18 cellular contexts compared by ENCODE assay signal in the genomic region with DNA sequence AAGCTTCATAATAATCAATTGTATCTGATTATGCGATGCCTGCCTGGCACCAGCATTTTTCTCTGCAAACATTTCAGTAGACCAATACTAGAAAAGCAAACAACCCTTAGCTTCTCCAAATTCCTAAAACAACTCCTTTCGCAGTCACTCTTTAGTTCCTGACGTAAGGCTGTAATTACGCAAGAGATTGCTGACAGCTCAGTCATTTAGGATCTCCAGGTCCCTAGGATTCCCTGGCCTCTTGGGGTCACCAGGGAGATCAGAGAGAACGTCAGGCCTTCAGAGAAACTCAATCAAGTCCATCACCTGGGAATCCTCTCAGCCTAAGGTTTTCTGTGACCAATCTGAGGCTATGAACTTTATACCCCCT.
DNase-seq lines count a peak whose midpoint lies in the region; ATAC-seq, FAIRE-seq and TF ChIP-seq lines count a peak whose summit lies in the region.
"Had no signal": no experiment of that assay in that cellular context is flagged by ENCODE, and none has a peak within 500 bp of the region (broad histone marks: within the 10 kb centered on the region; RNA-seq: fewer than 3 reads in every experiment).

No MANE protein-coding gene starts in this region.

- H3K4me3 ChIP-seq in K562 (no peak overlapping the region), MM.1S (ENCODE audit: low read length) (no peak overlapping the region)
- H3K4me3 ChIP-seq: esophagus squamous epithelium, Peyer's patch had no signal

- no peaks in the 10 kb centered on the region for H3F3A ChIP-seq in MM.1S (ENCODE audit: insufficient read depth, low read length)

- BruUV-seq in Calu3 (replicated peaks; lab: Mats Ljungman, UMichigan) = no TSS peak
- BruUV-seq in K562 (replicated peaks; lab: Mats Ljungman, UMichigan) = no TSS peak

- H3K79me2 ChIP-seq in K562 (ENCODE audit: control insufficient read depth, insufficient read depth, low read length) (no peaks in the 10 kb centered on the region), MM.1S (ENCODE audit: low read length) (no peaks in the 10 kb centered on the region)

- H3K27me3 ChIP-seq in K562 (ENCODE audit: control insufficient read depth in 2 of 2, insufficient read depth in 2 of 2, low read length in 2 of 2) = no peaks in the 10 kb centered on the region
- no peaks in the 10 kb centered on the region for H3K27me3 ChIP-seq in MM.1S (replicated peaks; ENCODE audit: insufficient read depth, low read length)
- H3K27me3 ChIP-seq: esophagus squamous epithelium, Peyer's patch had no signal

- FAIRE-seq in K562 (lab: Jason Lieb, UNC) = no peak

- no peaks in the 10 kb centered on the region for H3K27me3 Mint-ChIP-seq in Calu3 (ENCODE audit: unreplicated experiment)
- H3K27me3 Mint-ChIP-seq: B cell; dendritic cell treated with granulocyte-macrophage colony-stimulating factor and Interleukin-4, amounts not matched to agents 40 ng/mL and 50 ng/mL, for 4 days; naive thymus-derived CD8-positive, alpha-beta T cell had no signal

- TF ChIP-seq CTCF in Calu3 (IDR thresholded peaks at IDR 0.05; ENCODE audit: unreplicated experiment) (no peak), K562 (IDR thresholded peaks at IDR 0.05 in 2 of 3, conservative IDR thresholded peaks at IDR 0.05 in 1 of 3; ENCODE audit: insufficient read depth in 2 of 3, low read depth in 1 of 3, low read length in 3 of 3) (no peak), MM.1S (IDR thresholded peaks at IDR 0.05; ENCODE audit: low read length) (no peak)

- TF ChIP-seq EP300 in Ishikawa (IDR thresholded peaks at IDR 0.05; ENCODE audit: borderline replicate concordance) (no peak), K562 (IDR thresholded peaks at IDR 0.05; ENCODE audit: low read length) (no peak)

- H3K36me3 ChIP-seq in K562 (ENCODE audit: control insufficient read depth, insufficient read depth, low read length) = no peaks in the 10 kb centered on the region
- no peaks in the 10 kb centered on the region for H3K36me3 ChIP-seq in MM.1S (replicated peaks; ENCODE audit: insufficient read depth, low read length)
- H3K36me3 ChIP-seq: esophagus squamous epithelium, Peyer's patch had no signal

- WGBS in K562 (ENCODE audit: insufficient coverage, low coverage, missing lambda C conversion rate) = 0% methylated on average over 5 of the region's 5 CpGs

- no peak overlapping the region for H3K27ac Mint-ChIP-seq in Calu3 (ENCODE audit: unreplicated experiment)
- H3K27ac Mint-ChIP-seq: B cell; dendritic cell treated with granulocyte-macrophage colony-stimulating factor and Interleukin-4, amounts not matched to agents 40 ng/mL and 50 ng/mL, for 4 days; naive thymus-derived CD8-positive, alpha-beta T cell had no signal

- no peaks in the 10 kb centered on the region for H3K9me2 ChIP-seq in MM.1S (replicated peaks; ENCODE audit: insufficient read depth, low read length)

- in situ Hi-C loops in K562 (cut with MboI) = no loop called here

- TF ChIP-seq POLR2A in K562 (conservative IDR thresholded peaks at IDR 0.05) = no peak

- H3K4me2 ChIP-seq in K562 (ENCODE audit: insufficient read depth, low read length) (no peak overlapping the region), MM.1S (ENCODE audit: low read depth, low read length) (no peak overlapping the region)

- H3K9me1 ChIP-seq in K562 (ENCODE audit: control insufficient read depth, insufficient read depth, low read length) = no peaks in the 10 kb centered on the region

- no peaks in the 10 kb centered on the region for H3K9me3 Mint-ChIP-seq in Calu3 (ENCODE audit: low read depth, unreplicated experiment)
- H3K9me3 Mint-ChIP-seq: dendritic cell treated with granulocyte-macrophage colony-stimulating factor and Interleukin-4, amounts not matched to agents 40 ng/mL and 50 ng/mL, for 4 days had no signal

- CTCF ChIA-PET in Calu3 (lab: Charles Lee) (no interaction called here), K562 (lab: Yijun Ruan, JAX; ENCODE audit: low intra/inter-chr PET ratio) (no interaction called here)

- ATAC-seq in K562 (no peak), GM19463 (IDR thresholded peaks at IDR 0.05; ENCODE audit: unreplicated experiment) (no peak), HG03025 (IDR thresholded peaks at IDR 0.05; ENCODE audit: low FRiP score, unreplicated experiment) (no peak)
- ATAC-seq: naive thymus-derived CD8-positive, alpha-beta T cell had no signal

- peaks cover 8% of the 10 kb centered on the region for H3K4me1 Mint-ChIP-seq in Calu3 (ENCODE audit: low read depth, unreplicated experiment)
- H3K4me1 Mint-ChIP-seq: B cell; naive thymus-derived CD8-positive, alpha-beta T cell had no signal

- H3K27ac ChIP-seq in K562 (ENCODE audit: extremely low read depth, low read depth, low read length) (no peak overlapping the region), MM.1S (ENCODE audit: low read length) (no peak overlapping the region)
- H3K27ac ChIP-seq: esophagus squamous epithelium, HL-60, Peyer's patch had no signal

- H3K36me3 Mint-ChIP-seq in Calu3 (ENCODE audit: insufficient read depth, unreplicated experiment) = no peaks in the 10 kb centered on the region
- H3K36me3 Mint-ChIP-seq: naive thymus-derived CD8-positive, alpha-beta T cell had no signal

- H4K20me1 ChIP-seq in K562 (replicated peaks; ENCODE audit: control insufficient read depth, insufficient read depth, low read length) (no peaks in the 10 kb centered on the region), MM.1S (ENCODE audit: insufficient read depth, low read length) (no peaks in the 10 kb centered on the region)

- intact Hi-C loops in Calu3 (cut with micrococcal nuclease; ENCODE audit: unreplicated experiment) (no loop called here), K562 (cut with micrococcal nuclease) (no loop called here)

- POLR2A ChIA-PET in K562 (lab: Yijun Ruan, JAX) = no interaction called here

- no peak overlapping the region for H3K4me3 Mint-ChIP-seq in Calu3 (ENCODE audit: low read depth, unreplicated experiment)
- H3K4me3 Mint-ChIP-seq: B cell; dendritic cell treated with granulocyte-macrophage colony-stimulating factor and Interleukin-4, amounts not matched to agents 40 ng/mL and 50 ng/mL, for 4 days; naive thymus-derived CD8-positive, alpha-beta T cell had no signal

- DNase-seq in Calu3 = peak; percentile 10
- no peak for DNase-seq in K562 (ENCODE audit: extremely low read depth in 1 of 4, low spot score in 3 of 4)
- DNase-seq in iris pigment epithelial cell (ENCODE audit: low read depth) = peak; percentile 86
- DNase-seq in MM.1S = no peak
- DNase-seq in ecto neural progenitor cell (ENCODE audit: low spot score) = no peak
- DNase-seq: activated effector memory CD4-positive, alpha-beta T cell treated with anti-CD3 and anti-CD28 coated beads, Interleukin-2, amount 50 U/mL, for 16 hours; aorta; esophagus squamous epithelium; naive thymus-derived CD8-positive, alpha-beta T cell; NCI-H2029 treated with DMSO at 0.1 percent for 48 hours; NCI-H526; Peyer's patch had no signal

- no peak for TF ChIP-seq RAD21 in Ishikawa (IDR thresholded peaks at IDR 0.05; ENCODE audit: low read depth)
- no peak for TF ChIP-seq RAD21 in K562 (CRISPR knock-in tag; conservative IDR thresholded peaks at IDR 0.05 in 1 of 2, IDR thresholded peaks at IDR 0.05 in 1 of 2)

- H3K9me3 ChIP-seq in K562 (replicated peaks; ENCODE audit: control insufficient read depth, insufficient read depth, low read depth, low read length) (no peaks in the 10 kb centered on the region; the same call in 1 of the 2 replicates), MM.1S (replicated peaks; ENCODE audit: insufficient read depth, low read length) (no peaks in the 10 kb centered on the region)
- H3K9me3 ChIP-seq: esophagus squamous epithelium, Peyer's patch had no signal

- H3K9ac ChIP-seq in K562 (ENCODE audit: insufficient read depth in 1 of 2, low read depth in 2 of 2, low read length in 2 of 2) (no peak overlapping the region), MM.1S (ENCODE audit: low read length) (no peak overlapping the region)

- H3K4me1 ChIP-seq in K562 (replicated peaks in 1 of 2; ENCODE audit: control insufficient read depth in 2 of 2, insufficient read depth in 2 of 2, low read length in 2 of 2) (no peaks in the 10 kb centered on the region), MM.1S (ENCODE audit: low read length) (no peaks in the 10 kb centered on the region)
- H3K4me1 ChIP-seq: esophagus squamous epithelium, Peyer's patch had no signal

- no peak overlapping the region for H2AFZ ChIP-seq in K562 (ENCODE audit: low read depth, low read length)
- H2AFZ ChIP-seq in MM.1S (ENCODE audit: low read length) = no peak overlapping the region

TF ChIP-seq in Ishikawa, 13 proteins besides CTCF, POLR2A, EP300 and RAD21 (continues in another document):
- TF ChIP-seq TEAD4 (IDR thresholded peaks at IDR 0.05) (no peak), NFIC (IDR thresholded peaks at IDR 0.05) (no peak)

TF ChIP-seq in K562, 482 proteins besides CTCF, POLR2A, EP300 and RAD21:
- TF ChIP-seq, protein P1, sequence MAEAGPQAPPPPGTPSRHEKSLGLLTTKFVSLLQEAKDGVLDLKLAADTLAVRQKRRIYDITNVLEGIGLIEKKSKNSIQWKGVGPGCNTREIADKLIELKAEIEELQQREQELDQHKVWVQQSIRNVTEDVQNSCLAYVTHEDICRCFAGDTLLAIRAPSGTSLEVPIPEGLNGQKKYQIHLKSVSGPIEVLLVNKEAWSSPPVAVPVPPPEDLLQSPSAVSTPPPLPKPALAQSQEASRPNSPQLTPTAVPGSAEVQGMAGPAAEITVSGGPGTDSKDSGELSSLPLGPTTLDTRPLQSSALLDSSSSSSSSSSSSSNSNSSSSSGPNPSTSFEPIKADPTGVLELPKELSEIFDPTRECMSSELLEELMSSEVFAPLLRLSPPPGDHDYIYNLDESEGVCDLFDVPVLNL (CRISPR knock-in tag; IDR thresholded peaks at IDR 0.05; ENCODE audit: low read depth) = no peak
- TF ChIP-seq CEBPB (tag; IDR thresholded peaks at IDR 0.05) = peak; percentile 46

Comparison
In these comparisons a context has a peak if more than half of its experiments do, and no peak if none do; other contexts are left out.
1. DNase-seq: peak in Calu3 (single experiment) and iris pigment epithelial cell (single experiment); none in K562 (0 of 4), MM.1S (single experiment) and ecto neural progenitor cell (single experiment).